Comparison of ENCODE assay signal across 8 cellular contexts in genomic region chr5:150001660-150002493, GRCh38. TPM values are rescaled to one million over a fixed set of nuclear protein-coding genes. Genes with fewer than 3 reads are reported as not detected.
DNase-seq lines count a peak whose midpoint lies in the region; ATAC-seq lines count a peak whose summit lies in the region.

No MANE protein-coding gene starts in this region.

- peaks cover 19% of the 10 kb centered on the region for H3K36me3 ChIP-seq in HUES6 (ENCODE audit: control insufficient read depth, insufficient read depth, low read length)

- H3K4me3 ChIP-seq in HUES6 (ENCODE audit: low read depth, low read length): peak overlapping the region; percentile 81

- peaks cover 12% of the 10 kb centered on the region for H3K4me1 ChIP-seq in HUES6 (ENCODE audit: control insufficient read depth, insufficient read depth, low read length)

- ATAC-seq in GM21515 (IDR thresholded peaks at IDR 0.05; ENCODE audit: unreplicated experiment) (peak; percentile 48), left cardiac atrium (peak; percentile 56 to 59)
- ATAC-seq in activated naive CD4-positive, alpha-beta T cell treated with anti-CD3 and anti-CD28 coated beads, Interleukin-2, amount 50 U/mL, for 72 hours: peak; percentile 56 to 73

- peak; percentile 77 for DNase-seq in Daoy (ENCODE audit: low read depth)
- DNase-seq in SK-N-DZ (ENCODE audit: low spot score): peak; percentile 66
- DNase-seq in activated naive CD4-positive, alpha-beta T cell treated with anti-CD3 and anti-CD28 coated beads, Interleukin-2, amount 50 U/mL, for 72 hours (ENCODE audit: low spot score in 2 of 2): peak in 1 of 2 donors; percentile 65
- DNase-seq in left cardiac atrium: peak; percentile 36
- peak; percentile 39 for DNase-seq in retina
- no peak for DNase-seq in cortex of kidney (lab: John Stamatoyannopoulos, UW)

- intact Hi-C loops in left cardiac atrium (cut with DNase I): no loop called here

- no peak overlapping the region for H3K27ac ChIP-seq in HUES6 (ENCODE audit: low read depth, low read length)

- H3K27ac Mint-ChIP-seq in activated naive CD4-positive, alpha-beta T cell treated with anti-CD3 and anti-CD28 coated beads, Interleukin-2, amount 50 U/mL, for 72 hours: peak overlapping the region; percentile 94 to 98

- H3K27me3 ChIP-seq in HUES6 (ENCODE audit: control insufficient read depth, insufficient read depth, low read length): no peaks in the 10 kb centered on the region

- H3K36me3 Mint-ChIP-seq in activated naive CD4-positive, alpha-beta T cell treated with anti-CD3 and anti-CD28 coated beads, Interleukin-2, amount 50 U/mL, for 72 hours: peaks cover 26 to 30% of the 10 kb centered on the region in 2 donors

- no peaks in the 10 kb centered on the region for H3K9me3 ChIP-seq in HUES6 (ENCODE audit: control insufficient read depth, insufficient read depth, low read depth, low read length)

- H3K9me3 Mint-ChIP-seq in activated naive CD4-positive, alpha-beta T cell treated with anti-CD3 and anti-CD28 coated beads, Interleukin-2, amount 50 U/mL, for 72 hours: no peaks in the 10 kb centered on the region

- H3K9ac ChIP-seq in HUES6 (ENCODE audit: low read length): peak overlapping the region; percentile 93

RNA-seq across cellular contexts. Expression of gene HMGXB3, which starts 1.3 kb away (rescaled TPM):
- total RNA-seq in Daoy (2014; rRNA removed; shearing (Covaris generic)): 33.2 and 35.6 TPM in 2 replicates
- 35.2 and 39.2 TPM in 2 replicates for polyA plus RNA-seq in SK-N-DZ (2014; cell fraction: cytosol; rRNA removed)
- polyA plus RNA-seq in SK-N-DZ (2014; cell fraction: nucleus; rRNA removed): 48.8 and 133 TPM in 2 replicates
- total RNA-seq in activated naive CD4-positive, alpha-beta T cell treated with anti-CD3 and anti-CD28 coated beads, Interleukin-2, amount 50 U/mL, for 72 hours: 10 to 100 TPM; 19.9 to 40.8 TPM
- total RNA-seq in left cardiac atrium: 10 to 100 TPM; 14.1 to 22.1 TPM

RNA-seq across cellular contexts. Expression of gene TIGD6, which starts 1.4 kb away (rescaled TPM):
- 1.7 and 4.3 TPM in 2 replicates for total RNA-seq in Daoy (2014; rRNA removed; shearing (Covaris generic))
- polyA plus RNA-seq in SK-N-DZ (2014; cell fraction: cytosol; rRNA removed): 3.8 and 4.0 TPM in 2 replicates
- 0.82 and 1.8 TPM in 2 replicates for polyA plus RNA-seq in SK-N-DZ (2014; cell fraction: nucleus; rRNA removed)
- 1 to 10 TPM; 1.9 to 3.0 TPM for total RNA-seq in activated naive CD4-positive, alpha-beta T cell treated with anti-CD3 and anti-CD28 coated beads, Interleukin-2, amount 50 U/mL, for 72 hours
- total RNA-seq in left cardiac atrium: 1 to 10 TPM; 3.3 to 4.1 TPM

RNA-seq across cellular contexts. Expression of gene SLC26A2, which starts 41.3 kb away (rescaled TPM):
- 9.3 and 11.1 TPM in 2 replicates for total RNA-seq in Daoy (2014; rRNA removed; shearing (Covaris generic))
- 9.1 and 9.6 TPM in 2 replicates for polyA plus RNA-seq in SK-N-DZ (2014; cell fraction: cytosol; rRNA removed)
- 4.9 and 5.0 TPM in 2 replicates for polyA plus RNA-seq in SK-N-DZ (2014; cell fraction: nucleus; rRNA removed)
- 1 to 10 TPM; 3.9 to 8.4 TPM for total RNA-seq in activated naive CD4-positive, alpha-beta T cell treated with anti-CD3 and anti-CD28 coated beads, Interleukin-2, amount 50 U/mL, for 72 hours
- 10 to 100 TPM in 1 of 2 donors, 1 to 10 TPM in 1; 6.3 to 12.6 TPM for total RNA-seq in left cardiac atrium

RNA-seq across cellular contexts. Expression of gene PDE6A, which starts 57.3 kb away (rescaled TPM):
- not detected in 2 replicates for total RNA-seq in Daoy (2014; rRNA removed; shearing (Covaris generic))
- not detected in 2 replicates for polyA plus RNA-seq in SK-N-DZ (2014; cell fraction: cytosol; rRNA removed)
- not detected in 2 replicates for polyA plus RNA-seq in SK-N-DZ (2014; cell fraction: nucleus; rRNA removed)
- not detected for total RNA-seq in activated naive CD4-positive, alpha-beta T cell treated with anti-CD3 and anti-CD28 coated beads, Interleukin-2, amount 50 U/mL, for 72 hours
- under 1 TPM in 1 of 2 donors, not detected in 1; 0.16 TPM for total RNA-seq in left cardiac atrium
